18 cellular contexts compared by ENCODE assay signal in genomic region chr18:12011962-12012549, GRCh38. TPM values are rescaled to one million over a fixed set of nuclear protein-coding genes. Genes with fewer than 3 reads are reported as not detected.
DNase-seq lines count a peak whose midpoint lies in the region; ATAC-seq and TF ChIP-seq lines count a peak whose summit lies in the region.
"Had no signal": no experiment of that assay in that cellular context is flagged by ENCODE, and none has a peak within 500 bp of the region (broad histone marks: within the 10 kb centered on the region; RNA-seq: fewer than 3 reads in every experiment).

No MANE protein-coding gene starts in this region.

- H2AK5ac ChIP-seq in mesenchymal stem cell (ENCODE audit: low read length, severe bottlenecking): no peak overlapping the region

- no peaks in the 10 kb centered on the region for H3K9me3 ChIP-seq in mesenchymal stem cell (ENCODE audit: control insufficient read depth, low read length)
- H3K9me3 ChIP-seq: BE2C, tibial artery had no signal

- H3K36me3 ChIP-seq in mesenchymal stem cell (ENCODE audit: control insufficient read depth in 1 of 2, insufficient read depth in 2 of 2, low read depth in 1 of 2, low read length in 2 of 2): peaks cover 53 to 68% of the 10 kb centered on the region in 2 experiments
- H3K36me3 ChIP-seq: BE2C had no signal

- H2AFZ ChIP-seq in mesenchymal stem cell (ENCODE audit: low read depth, low read length): no peak overlapping the region

- H2BK12ac ChIP-seq in mesenchymal stem cell (ENCODE audit: low read length in 2 of 2): no peak overlapping the region

- peaks cover 39% of the 10 kb centered on the region for H3K4me1 ChIP-seq in mesenchymal stem cell (ENCODE audit: control insufficient read depth, insufficient read depth, low read depth, low read length)
- H3K4me1 ChIP-seq: BE2C had no signal

- no peak overlapping the region for H3K23ac ChIP-seq in mesenchymal stem cell (ENCODE audit: low read length in 2 of 2)

- H4K8ac ChIP-seq in mesenchymal stem cell (ENCODE audit: low read length): no peak overlapping the region

- ATAC-seq in GM21526 (IDR thresholded peaks at IDR 0.05; ENCODE audit: low FRiP score, unreplicated experiment) (no peak), HG03342 (IDR thresholded peaks at IDR 0.05; ENCODE audit: unreplicated experiment) (no peak)
- ATAC-seq: activated CD8-positive, alpha-beta memory T cell treated with anti-CD3 and anti-CD28 coated beads, Interleukin-2, amount 10 ng/mL, durations not matched to agents 7 days and 5 days; Panc1; WTC11 had no signal

- DNase-seq in fibroblast of pulmonary artery (ENCODE audit: low read depth): peak; percentile 19
- DNase-seq in mesenchymal stem cell: no peak
- peak; percentile 50 for DNase-seq in stromal cell of bone marrow (ENCODE audit: low read depth)
- no peak for DNase-seq in erythroblast (lab: John Stamatoyannopoulos, UW)
- no peak for DNase-seq in foreskin melanocyte
- DNase-seq: activated CD8-positive, alpha-beta memory T cell treated with anti-CD3 and anti-CD28 coated beads, Interleukin-2, amount 10 ng/mL, durations not matched to agents 7 days and 5 days; activated gamma-delta T cell treated with Interleukin-2 at 50 U/mL for 16 hours; BE2C; H9; NCI-H1417 treated with DMSO at 0.1 percent for 48 hours; NCI-H524 treated with DMSO at 0.1 percent for 48 hours; tibial artery had no signal

- TF ChIP-seq POLR2A in erythroblast (IDR thresholded peaks at IDR 0.05; ENCODE audit: low read length): no peak

- no peaks in the 10 kb centered on the region for H3K27me3 ChIP-seq in mesenchymal stem cell (ENCODE audit: control insufficient read depth in 1 of 2, insufficient read depth in 1 of 2, low read length in 2 of 2)
- H3K27me3 ChIP-seq: BE2C, tibial artery had no signal

- TF ChIP-seq CTCF in VCaP (conservative IDR thresholded peaks at IDR 0.05): no peak
- no peak for TF ChIP-seq CTCF in fibroblast of pulmonary artery (IDR thresholded peaks at IDR 0.05; ENCODE audit: low read length, missing control alignments)

- 91% methylated on average over 19 of the region's 19 CpGs for WGBS in mesenchymal stem cell

- H3K4ac ChIP-seq in mesenchymal stem cell (ENCODE audit: low read depth in 1 of 2, low read length in 2 of 2): no peak overlapping the region

- no peak overlapping the region for H2BK120ac ChIP-seq in mesenchymal stem cell (ENCODE audit: low read depth, low read length)

- H3K9ac ChIP-seq in mesenchymal stem cell (ENCODE audit: low read length): no peak overlapping the region

- no peak overlapping the region for H3K18ac ChIP-seq in mesenchymal stem cell (ENCODE audit: low read depth in 1 of 2, low read length in 2 of 2)

- H3K27ac ChIP-seq in VCaP: peak overlapping the region; percentile 52
- H3K27ac ChIP-seq in mesenchymal stem cell (ENCODE audit: low read length, poor library complexity, severe bottlenecking): peak overlapping the region; percentile 49
- H3K27ac ChIP-seq: tibial artery had no signal

- no peak overlapping the region for H3K14ac ChIP-seq in mesenchymal stem cell (ENCODE audit: low read length in 2 of 2)

- no peak overlapping the region for H2BK15ac ChIP-seq in mesenchymal stem cell (ENCODE audit: low read depth, poor library complexity, severe bottlenecking)

- H3K4me2 ChIP-seq in mesenchymal stem cell (ENCODE audit: low read length, poor library complexity, severe bottlenecking): no peak overlapping the region

- H3K4me3 ChIP-seq in fibroblast of pulmonary artery (replicated peaks; ENCODE audit: low read depth, low read length) (no peak overlapping the region), mesenchymal stem cell (ENCODE audit: insufficient read depth in 1 of 2, low read depth in 1 of 2, low read length in 2 of 2) (no peak overlapping the region)
- H3K4me3 ChIP-seq: K562, tibial artery had no signal

- H4K91ac ChIP-seq in mesenchymal stem cell (ENCODE audit: low read length): no peak overlapping the region

- no peak overlapping the region for H2BK5ac ChIP-seq in mesenchymal stem cell (ENCODE audit: low read depth, low read length, poor library complexity, severe bottlenecking)

- H3K79me1 ChIP-seq in mesenchymal stem cell (replicated peaks; ENCODE audit: low read length, poor library complexity, severe bottlenecking): peaks cover 15% of the 10 kb centered on the region

RNA-seq across cellular contexts. Expression of gene IMPA2, which starts 30.7 kb away (rescaled TPM):
- 12.3 TPM for polyA plus RNA-seq in mesenchymal stem cell (2013, experiment 1 of 2)
- polyA plus RNA-seq in mesenchymal stem cell (2013, experiment 2 of 2): 12.2 TPM

Comparison
In these comparisons a context has a peak if more than half of its experiments do, and no peak if none do; other contexts are left out.
1. DNase-seq: peak in fibroblast of pulmonary artery (single experiment) and stromal cell of bone marrow (single experiment); none in mesenchymal stem cell (single experiment), erythroblast (0 of 2) and foreskin melanocyte (single experiment).